ENCODE assay signal across 29 cellular contexts in genomic region chr11:116813781-116814471, GRCh38. TPM values are rescaled to one million over a fixed set of nuclear protein-coding genes. Genes with fewer than 3 reads are reported as not detected.
DNase-seq lines count a peak whose midpoint lies in the region; ATAC-seq and TF ChIP-seq lines count a peak whose summit lies in the region.
"Had no signal": no experiment of that assay in that cellular context is flagged by ENCODE, and none has a peak within 500 bp of the region (broad histone marks: within the 10 kb centered on the region; RNA-seq: fewer than 3 reads in every experiment).

No MANE protein-coding gene starts in this region.

- peak; percentile 74 for TF ChIP-seq POLR2A in right lobe of liver (IDR thresholded peaks at IDR 0.05)

- no peak overlapping the region for H3K4me3 Mint-ChIP-seq in activated CD4-positive, alpha-beta T cell treated with anti-CD3 and anti-CD28 coated beads, Interleukin-2, amount 10 ng/mL, durations not matched to agents 24 days and 14 days
- H3K4me3 Mint-ChIP-seq in activated CD4-positive, alpha-beta T cell treated with anti-CD3 and anti-CD28 coated beads for 36 hours, result no peak overlapping the region
- H3K4me3 Mint-ChIP-seq in WTC11, result no peak overlapping the region
- H3K4me3 Mint-ChIP-seq in chondrocyte (ENCODE audit: unreplicated experiment), result no peak overlapping the region
- H3K4me3 Mint-ChIP-seq: activated naive CD4-positive, alpha-beta T cell treated with anti-CD3 and anti-CD28 coated beads for 36 hours; CD14-positive monocyte; naive B cell had no signal

- H3K27ac Mint-ChIP-seq in activated CD4-positive, alpha-beta T cell treated with anti-CD3 and anti-CD28 coated beads, Interleukin-2, amount 10 ng/mL, durations not matched to agents 24 days and 14 days, result no peak overlapping the region
- no peak overlapping the region for H3K27ac Mint-ChIP-seq in activated CD4-positive, alpha-beta T cell treated with anti-CD3 and anti-CD28 coated beads for 36 hours
- H3K27ac Mint-ChIP-seq in WTC11 (no peak overlapping the region), chondrocyte (ENCODE audit: unreplicated experiment) (no peak overlapping the region)
- H3K27ac Mint-ChIP-seq: activated naive CD4-positive, alpha-beta T cell treated with anti-CD3 and anti-CD28 coated beads for 36 hours; CD14-positive monocyte had no signal

- H3K36me3 Mint-ChIP-seq in activated CD4-positive, alpha-beta T cell treated with anti-CD3 and anti-CD28 coated beads, Interleukin-2, amount 10 ng/mL, durations not matched to agents 24 days and 14 days (ENCODE audit: low read depth), result no peaks in the 10 kb centered on the region
- no peaks in the 10 kb centered on the region for H3K36me3 Mint-ChIP-seq in activated CD4-positive, alpha-beta T cell treated with anti-CD3 and anti-CD28 coated beads for 36 hours (ENCODE audit: low read depth)
- H3K36me3 Mint-ChIP-seq in WTC11 (no peaks in the 10 kb centered on the region), chondrocyte (ENCODE audit: low read depth) (no peaks in the 10 kb centered on the region)
- H3K36me3 Mint-ChIP-seq: CD14-positive monocyte, naive B cell had no signal

- 25% methylated on average over 1 of the region's 5 CpGs for WGBS in right lobe of liver (ENCODE audit: insufficient coverage, low coverage, low lambda C conversion rate, missing lambda C conversion rate)

- ATAC-seq in activated CD4-positive, alpha-beta T cell treated with anti-CD3 and anti-CD28 coated beads for 36 hours, result no peak
- no peak for ATAC-seq in WTC11
- peak; percentile 84 to 91 (median 88) for ATAC-seq in right lobe of liver
- ATAC-seq: PC-3 had no signal

- H3K9me3 Mint-ChIP-seq in activated CD4-positive, alpha-beta T cell treated with anti-CD3 and anti-CD28 coated beads, Interleukin-2, amount 10 ng/mL, durations not matched to agents 24 days and 14 days, result no peaks in the 10 kb centered on the region
- no peaks in the 10 kb centered on the region for H3K9me3 Mint-ChIP-seq in activated CD4-positive, alpha-beta T cell treated with anti-CD3 and anti-CD28 coated beads for 36 hours (ENCODE audit: low read depth)
- no peaks in the 10 kb centered on the region for H3K9me3 Mint-ChIP-seq in WTC11
- H3K9me3 Mint-ChIP-seq in chondrocyte (ENCODE audit: low read depth), result peaks cover 3% of the 10 kb centered on the region
- H3K9me3 Mint-ChIP-seq: activated naive CD4-positive, alpha-beta T cell treated with anti-CD3 and anti-CD28 coated beads for 36 hours had no signal

- H3K4me1 ChIP-seq in right lobe of liver, result peaks cover 0 to 59% (median 15%) of the 10 kb centered on the region in 4 donors
- H3K4me1 ChIP-seq: HAP-1, testis had no signal

- POLR2A ChIA-PET in activated CD4-positive, alpha-beta T cell treated with anti-CD3 and anti-CD28 coated beads for 36 hours (lab: Charles Lee), result no interaction called here
- POLR2A ChIA-PET in WTC11 (lab: Charles Lee), result no interaction called here

- peak; percentile 55 for DNase-seq in activated CD4-positive, alpha-beta T cell treated with anti-CD3 and anti-CD28 coated beads, Interleukin-2, amount 10 ng/mL, durations not matched to agents 24 days and 14 days
- no peak for DNase-seq in activated CD4-positive, alpha-beta T cell treated with anti-CD3 and anti-CD28 coated beads for 36 hours
- DNase-seq in WTC11 (ENCODE audit: low spot score), result no peak
- DNase-seq in right lobe of liver, result peak in 2 of 3 donors; percentile 87 to 94
- DNase-seq in stimulated activated CD8-positive, alpha-beta memory T cell treated with anti-CD3 and anti-CD28 coated beads, Interleukin-4, amount 100 ng/mL, for 48 hours, result peak; percentile 18
- no peak for DNase-seq in NCI-H187 treated with DMSO at 0.1 percent for 48 hours (lab: John Stamatoyannopoulos, UW)
- DNase-seq in chondrocyte (ENCODE audit: low spot score), result no peak
- DNase-seq in activated T-cell treated with anti-CD3 and anti-CD28 coated beads, Interleukin-2, amount 50 U/mL, for 48 hours, result no peak
- DNase-seq: 8988T; activated CD4-positive, alpha-beta T cell treated with anti-CD3 and anti-CD28 coated beads, Interleukin-2, amount 50 U/mL, for 1 hour; activated naive CD4-positive, alpha-beta T cell treated with anti-CD3 and anti-CD28 coated beads for 36 hours; naive B cell; NCI-H187; NCI-H2171 treated with DMSO at 0.1 percent for 48 hours; NCI-H524 treated with DMSO at 0.1 percent for 48 hours; NK-92 treated with Interleukin-12 subunit alpha and Interleukin-12 subunit beta, amount 100 ng/mL, for 24 hours; PC-3; SIG-M5; stimulated activated naive CD4-positive, alpha-beta T cell treated with Interleukin-2 at 50 U/mL for 16 hours; testis; WERI-Rb-1 had no signal

- intact Hi-C loops in activated CD4-positive, alpha-beta T cell treated with anti-CD3 and anti-CD28 coated beads, Interleukin-2, amount 10 ng/mL, durations not matched to agents 24 days and 14 days (cut with micrococcal nuclease), result no loop called here
- intact Hi-C loops in activated CD4-positive, alpha-beta T cell treated with anti-CD3 and anti-CD28 coated beads for 36 hours (cut with DNase I, micrococcal nuclease), result no loop called here
- intact Hi-C loops in right lobe of liver (cut with DNase I), result no loop called here

- H3K36me3 ChIP-seq in right lobe of liver, result no peaks in the 10 kb centered on the region
- H3K36me3 ChIP-seq: HAP-1, WERI-Rb-1 had no signal

- no peaks in the 10 kb centered on the region for H3K9me3 ChIP-seq in right lobe of liver
- H3K9me3 ChIP-seq: HAP-1, testis had no signal

- peaks cover 9% of the 10 kb centered on the region for H3K27me3 Mint-ChIP-seq in activated CD4-positive, alpha-beta T cell treated with anti-CD3 and anti-CD28 coated beads, Interleukin-2, amount 10 ng/mL, durations not matched to agents 24 days and 14 days
- H3K27me3 Mint-ChIP-seq in activated CD4-positive, alpha-beta T cell treated with anti-CD3 and anti-CD28 coated beads for 36 hours, result no peaks in the 10 kb centered on the region
- H3K27me3 Mint-ChIP-seq in WTC11 (ENCODE audit: low read depth) (no peaks in the 10 kb centered on the region), chondrocyte (ENCODE audit: low read depth) (no peaks in the 10 kb centered on the region)

- peak overlapping the region in 2 of 3 donors; percentile 69 to 74 for H3K27ac ChIP-seq in right lobe of liver
- H3K27ac ChIP-seq: epithelial cell of prostate, KMS-11, testis, WERI-Rb-1 had no signal

- TF ChIP-seq CTCF in WTC11 (IDR thresholded peaks at IDR 0.05), result no peak
- TF ChIP-seq CTCF in right lobe of liver (IDR thresholded peaks at IDR 0.05), result no peak
- no peak for TF ChIP-seq CTCF in chondrocyte (IDR thresholded peaks at IDR 0.05)

- H3K4me1 Mint-ChIP-seq in activated CD4-positive, alpha-beta T cell treated with anti-CD3 and anti-CD28 coated beads, Interleukin-2, amount 10 ng/mL, durations not matched to agents 24 days and 14 days, result no peaks in the 10 kb centered on the region
- H3K4me1 Mint-ChIP-seq in activated CD4-positive, alpha-beta T cell treated with anti-CD3 and anti-CD28 coated beads for 36 hours, result no peaks in the 10 kb centered on the region
- H3K4me1 Mint-ChIP-seq in WTC11, result no peaks in the 10 kb centered on the region
- no peaks in the 10 kb centered on the region for H3K4me1 Mint-ChIP-seq in chondrocyte (ENCODE audit: low read depth)
- H3K4me1 Mint-ChIP-seq: naive B cell had no signal

- CTCF ChIA-PET in activated CD4-positive, alpha-beta T cell treated with anti-CD3 and anti-CD28 coated beads for 36 hours (lab: Charles Lee), result interaction anchor here (0.7 to 2.0 kb wide), 5 partner anchors 22 to 292 kb away, joined by 3 to 10 read pairs (median 3); partner anchors contain the start of gene APOA5
- CTCF ChIA-PET in WTC11 (lab: Charles Lee), result interaction anchor here (0.6 to 1.8 kb wide), 3 partner anchors 22 to 325 kb away, joined by 3 to 14 read pairs (median 5); partner anchors contain the start of gene APOA5

- H3K27me3 ChIP-seq in right lobe of liver, result no peaks in the 10 kb centered on the region
- H3K27me3 ChIP-seq: testis had no signal

- peak overlapping the region in 2 of 3 donors; percentile 18 to 35 for H3K4me3 ChIP-seq in right lobe of liver
- H3K4me3 ChIP-seq: HAP-1, testis had no signal

TF ChIP-seq in WTC11, 78 proteins besides CTCF, POLR2A, EP300 and RAD21:
- TF ChIP-seq CBFB (CRISPR knock-in tag; IDR thresholded peaks at IDR 0.05; ENCODE audit: low read depth), result no peak
- 0 out of 2 replicates have a peak, but pooled peaks have one; percentile 20 for TF ChIP-seq GABPB1 (CRISPR knock-in tag; IDR thresholded peaks at IDR 0.05)

RNA-seq across cellular contexts. Expression of gene APOA4, which starts 9.2 kb away (rescaled TPM):
- not detected in 2 replicates for total RNA-seq in activated CD4-positive, alpha-beta T cell treated with anti-CD3 and anti-CD28 coated beads, Interleukin-2, amount 10 ng/mL, durations not matched to agents 24 days and 14 days
- total RNA-seq in activated CD4-positive, alpha-beta T cell treated with anti-CD3 and anti-CD28 coated beads for 36 hours, result not detected
- not detected in 3 replicates for total RNA-seq in WTC11 (2021)
- 1,000 to 10,000 TPM in 2 of 6 experiments, 100 to 1,000 TPM in 2, 10 to 100 TPM in 2; 21.9 to 1,288 (median 117) TPM for total RNA-seq in right lobe of liver
- total RNA-seq in chondrocyte, result not detected in 3 replicates
- total RNA-seq: activated naive CD4-positive, alpha-beta T cell treated with anti-CD3 and anti-CD28 coated beads for 36 hours; Daoy; HT1080; osteocyte; PC-3; testis had no signal

RNA-seq across cellular contexts. Expression of gene APOC3, which starts 15.8 kb away (rescaled TPM):
- not detected in 2 replicates for total RNA-seq in activated CD4-positive, alpha-beta T cell treated with anti-CD3 and anti-CD28 coated beads, Interleukin-2, amount 10 ng/mL, durations not matched to agents 24 days and 14 days
- not detected for total RNA-seq in activated CD4-positive, alpha-beta T cell treated with anti-CD3 and anti-CD28 coated beads for 36 hours
- total RNA-seq in WTC11 (2021) (2.1 to 3.9 TPM (median 2.5 TPM) in 3 replicates), right lobe of liver (over 10,000 TPM in 3 of 6 experiments, 1,000 to 10,000 TPM in 3; 4,225 to 15,106 (median 9,815) TPM), chondrocyte (not detected in 3 replicates)
- total RNA-seq: activated naive CD4-positive, alpha-beta T cell treated with anti-CD3 and anti-CD28 coated beads for 36 hours; Daoy; HT1080; osteocyte; PC-3 had no signal

RNA-seq across cellular contexts. Expression of gene APOA5, which starts 22.2 kb away (rescaled TPM):
- total RNA-seq in activated CD4-positive, alpha-beta T cell treated with anti-CD3 and anti-CD28 coated beads, Interleukin-2, amount 10 ng/mL, durations not matched to agents 24 days and 14 days, result not detected in 2 replicates
- total RNA-seq in activated CD4-positive, alpha-beta T cell treated with anti-CD3 and anti-CD28 coated beads for 36 hours, result not detected
- 0.09 to 0.32 TPM (median 0.20 TPM) in 3 replicates for total RNA-seq in WTC11 (2021)
- 1,000 to 10,000 TPM in 1 of 6 experiments, 100 to 1,000 TPM in 4, 10 to 100 TPM in 1; 57.8 to 1,064 (median 724) TPM for total RNA-seq in right lobe of liver
- total RNA-seq in chondrocyte, result not detected in 3 replicates
- total RNA-seq: activated naive CD4-positive, alpha-beta T cell treated with anti-CD3 and anti-CD28 coated beads for 36 hours; Daoy; HT1080; mesenteric fat pad; osteocyte; PC-3 had no signal

RNA-seq across cellular contexts. Expression of gene APOA1, which starts 23.5 kb away (rescaled TPM):
- 0.36 TPM in 1 of 2 replicates, not detected in the other for total RNA-seq in activated CD4-positive, alpha-beta T cell treated with anti-CD3 and anti-CD28 coated beads, Interleukin-2, amount 10 ng/mL, durations not matched to agents 24 days and 14 days
- total RNA-seq in activated CD4-positive, alpha-beta T cell treated with anti-CD3 and anti-CD28 coated beads for 36 hours, result not detected
- total RNA-seq in WTC11 (2021), result 2.1 to 4.4 TPM (median 3.2 TPM) in 3 replicates
- over 10,000 TPM in 2 of 6 experiments, 1,000 to 10,000 TPM in 4; 5,429 to 12,494 (median 8,679) TPM for total RNA-seq in right lobe of liver
- total RNA-seq in chondrocyte, result not detected in 3 replicates
- total RNA-seq: activated naive CD4-positive, alpha-beta T cell treated with anti-CD3 and anti-CD28 coated beads for 36 hours; osteocyte had no signal

RNA-seq across cellular contexts. Expression of gene ZPR1, which starts 26.1 kb away (rescaled TPM):
- total RNA-seq in activated CD4-positive, alpha-beta T cell treated with anti-CD3 and anti-CD28 coated beads, Interleukin-2, amount 10 ng/mL, durations not matched to agents 24 days and 14 days, result 105 and 106 TPM in 2 replicates
- total RNA-seq in activated CD4-positive, alpha-beta T cell treated with anti-CD3 and anti-CD28 coated beads for 36 hours, result 100 to 1,000 TPM in 1 of 2 experiments, 10 to 100 TPM in 1; 88.8 to 106 TPM
- total RNA-seq in WTC11 (2021), result 55.2 to 59.6 TPM (median 56.6 TPM) in 3 replicates
- 10 to 100 TPM; 17.9 to 86.6 (median 30.2) TPM for total RNA-seq in right lobe of liver
- 28.5 to 40.0 TPM (median 38.8 TPM) in 3 replicates for total RNA-seq in chondrocyte

Comparison
In these comparisons a context has a peak if more than half of its experiments do, and no peak if none do; other contexts are left out.
1. DNase-seq: peak in activated CD4-positive, alpha-beta T cell treated with anti-CD3 and anti-CD28 coated beads, Interleukin-2, amount 10 ng/mL, durations not matched to agents 24 days and 14 days (single experiment), right lobe of liver (2 of 3) and stimulated activated CD8-positive, alpha-beta memory T cell treated with anti-CD3 and anti-CD28 coated beads, Interleukin-4, amount 100 ng/mL, for 48 hours (single experiment); none in activated CD4-positive, alpha-beta T cell treated with anti-CD3 and anti-CD28 coated beads for 36 hours (single experiment), WTC11 (single experiment), NCI-H187 treated with DMSO at 0.1 percent for 48 hours (single experiment), chondrocyte (single experiment) and activated T-cell treated with anti-CD3 and anti-CD28 coated beads, Interleukin-2, amount 50 U/mL, for 48 hours (0 of 2).
2. ATAC-seq: peak in right lobe of liver (4 of 4); none in activated CD4-positive, alpha-beta T cell treated with anti-CD3 and anti-CD28 coated beads for 36 hours (single experiment) and WTC11 (single experiment).
3. RNA of gene APOA4, which starts 9.2 kb away (total RNA-seq): 21.9 to 1,288 TPM in right lobe of liver; not detected in activated CD4-positive, alpha-beta T cell treated with anti-CD3 and anti-CD28 coated beads, Interleukin-2, amount 10 ng/mL, durations not matched to agents 24 days and 14 days, not detected in activated CD4-positive, alpha-beta T cell treated with anti-CD3 and anti-CD28 coated beads for 36 hours, not detected in WTC11 and not detected in chondrocyte; every median in the first group is over 10 times any median in the second.
4. RNA of gene APOC3, which starts 15.8 kb away (total RNA-seq): 4,225 to 15,106 TPM in right lobe of liver; 2.1 to 3.9 TPM in WTC11, not detected in activated CD4-positive, alpha-beta T cell treated with anti-CD3 and anti-CD28 coated beads, Interleukin-2, amount 10 ng/mL, durations not matched to agents 24 days and 14 days, not detected in activated CD4-positive, alpha-beta T cell treated with anti-CD3 and anti-CD28 coated beads for 36 hours and not detected in chondrocyte; every median in the first group is over 100 times any median in the second.
5. RNA of gene APOA5, which starts 22.2 kb away (total RNA-seq): 57.8 to 1,064 TPM in right lobe of liver; 0.09 to 0.32 TPM in WTC11, not detected in activated CD4-positive, alpha-beta T cell treated with anti-CD3 and anti-CD28 coated beads, Interleukin-2, amount 10 ng/mL, durations not matched to agents 24 days and 14 days, not detected in activated CD4-positive, alpha-beta T cell treated with anti-CD3 and anti-CD28 coated beads for 36 hours and not detected in chondrocyte; every median in the first group is over 10 times any median in the second.